Comparison of ENCODE assay signal across 2 cellular contexts in the genomic region with DNA sequence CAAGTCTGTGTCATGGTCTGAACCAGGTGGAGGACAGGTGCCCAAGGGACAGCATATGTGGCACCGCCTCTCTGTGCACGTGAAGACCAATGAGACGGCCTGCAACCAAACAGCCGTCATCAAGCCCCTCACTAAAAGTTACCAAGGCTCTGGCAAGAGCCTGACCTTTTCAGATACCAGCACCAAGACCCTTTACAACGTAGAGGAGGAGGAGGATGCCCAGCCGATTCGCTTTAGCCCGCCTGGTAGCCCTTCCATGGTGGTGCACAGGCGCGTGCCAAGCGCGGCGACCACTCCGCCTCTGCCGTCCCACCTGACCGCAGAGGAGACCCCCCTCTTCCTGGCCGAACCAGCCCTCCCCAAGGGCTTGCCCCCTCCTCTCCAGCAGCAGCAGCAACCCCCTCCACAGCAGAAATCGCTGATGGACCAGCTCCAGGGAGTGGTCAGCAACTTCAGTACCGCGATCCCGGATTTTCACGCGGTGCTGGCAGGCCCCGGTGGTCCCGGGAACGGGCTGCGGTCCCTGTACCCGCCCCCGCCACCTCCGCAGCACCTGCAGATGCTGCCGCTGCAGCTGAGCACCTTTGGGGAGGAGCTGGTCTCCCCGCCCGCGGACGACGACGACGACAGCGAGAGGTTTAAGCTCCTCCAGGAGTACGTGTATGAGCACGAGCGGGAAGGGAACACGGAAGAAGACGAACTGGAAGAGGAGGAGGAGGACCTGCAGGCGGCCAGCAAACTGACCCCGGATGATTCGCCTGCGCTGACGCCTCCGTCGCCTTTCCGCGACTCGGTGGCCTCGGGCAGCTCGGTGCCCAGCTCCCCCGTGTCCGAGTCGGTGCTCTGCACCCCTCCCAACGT.
TF ChIP-seq lines count a peak whose summit lies in the region.

No MANE protein-coding gene starts in this region.

TF ChIP-seq in HEK293, 187 proteins besides CTCF, POLR2A, EP300 and RAD21 (continued from another document):
- TF ChIP-seq, protein P1, sequence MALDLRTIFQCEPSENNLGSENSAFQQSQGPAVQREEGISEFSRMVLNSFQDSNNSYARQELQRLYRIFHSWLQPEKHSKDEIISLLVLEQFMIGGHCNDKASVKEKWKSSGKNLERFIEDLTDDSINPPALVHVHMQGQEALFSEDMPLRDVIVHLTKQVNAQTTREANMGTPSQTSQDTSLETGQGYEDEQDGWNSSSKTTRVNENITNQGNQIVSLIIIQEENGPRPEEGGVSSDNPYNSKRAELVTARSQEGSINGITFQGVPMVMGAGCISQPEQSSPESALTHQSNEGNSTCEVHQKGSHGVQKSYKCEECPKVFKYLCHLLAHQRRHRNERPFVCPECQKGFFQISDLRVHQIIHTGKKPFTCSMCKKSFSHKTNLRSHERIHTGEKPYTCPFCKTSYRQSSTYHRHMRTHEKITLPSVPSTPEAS (tag by site-specific recombination; IDR thresholded peaks at IDR 0.05) = no peak

TF ChIP-seq in H1, 55 proteins besides CTCF, POLR2A, EP300 and RAD21 (continued from another document):
- TF ChIP-seq, protein P2, sequence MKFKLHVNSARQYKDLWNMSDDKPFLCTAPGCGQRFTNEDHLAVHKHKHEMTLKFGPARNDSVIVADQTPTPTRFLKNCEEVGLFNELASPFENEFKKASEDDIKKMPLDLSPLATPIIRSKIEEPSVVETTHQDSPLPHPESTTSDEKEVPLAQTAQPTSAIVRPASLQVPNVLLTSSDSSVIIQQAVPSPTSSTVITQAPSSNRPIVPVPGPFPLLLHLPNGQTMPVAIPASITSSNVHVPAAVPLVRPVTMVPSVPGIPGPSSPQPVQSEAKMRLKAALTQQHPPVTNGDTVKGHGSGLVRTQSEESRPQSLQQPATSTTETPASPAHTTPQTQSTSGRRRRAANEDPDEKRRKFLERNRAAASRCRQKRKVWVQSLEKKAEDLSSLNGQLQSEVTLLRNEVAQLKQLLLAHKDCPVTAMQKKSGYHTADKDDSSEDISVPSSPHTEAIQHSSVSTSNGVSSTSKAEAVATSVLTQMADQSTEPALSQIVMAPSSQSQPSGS (IDR thresholded peaks at IDR 0.05; ENCODE audit: low read length) = no peak
- TF ChIP-seq TEAD4 (IDR thresholded peaks at IDR 0.05; ENCODE audit: low read depth, low read length) (no peak), CEBPB (IDR thresholded peaks at IDR 0.05; ENCODE audit: low read depth, low read length) (no peak), RFX5 (IDR thresholded peaks at IDR 0.05; ENCODE audit: borderline replicate concordance, low read depth, low read length) (no peak), TCF12 (IDR thresholded peaks at IDR 0.05; ENCODE audit: low read depth, low read length) (no peak), RBBP5 (IDR thresholded peaks at IDR 0.05; ENCODE audit: borderline replicate concordance, low read depth, low read length) (peak; percentile 57; the same call in 1 of the 2 replicates), SP4 (IDR thresholded peaks at IDR 0.05; ENCODE audit: low read length) (no peak), RNF2 (IDR thresholded peaks at IDR 0.05; ENCODE audit: borderline replicate concordance, low read depth, low read length, missing control alignments, poor library complexity, severe bottlenecking) (no peak), SP2 (IDR thresholded peaks at IDR 0.05; ENCODE audit: low read length) (no peak), PHF8 (conservative IDR thresholded peaks at IDR 0.05; ENCODE audit: low read depth, low read length) (no peak), SUZ12 (IDR thresholded peaks at IDR 0.05; ENCODE audit: low read length) (peak; percentile 52; the same call in 1 of the 2 replicates), BCL11A (IDR thresholded peaks at IDR 0.05; ENCODE audit: low read depth in 2 of 2, low read length in 2 of 2) (no peak), POU5F1 (IDR thresholded peaks at IDR 0.05; ENCODE audit: low read depth, low read length) (no peak), CBX8 (IDR thresholded peaks at IDR 0.05; ENCODE audit: borderline replicate concordance, low read depth, low read length) (no peak), SRF (IDR thresholded peaks at IDR 0.05; ENCODE audit: low read depth, low read length) (no peak), EGR1 (IDR thresholded peaks at IDR 0.05; ENCODE audit: borderline replicate concordance, low read depth, low read length) (peak; percentile 73; the same call in 1 of the 2 replicates), BRCA1 (IDR thresholded peaks at IDR 0.05; ENCODE audit: low read depth, low read length) (no peak), RXRA (IDR thresholded peaks at IDR 0.05; ENCODE audit: insufficient read depth, low read depth, low read length) (no peak), HDAC2 (IDR thresholded peaks at IDR 0.05; ENCODE audit: borderline replicate concordance in 1 of 2, low read depth in 2 of 2, low read length in 2 of 2) (no peak), YY1 (IDR thresholded peaks at IDR 0.05; ENCODE audit: low read depth, low read length) (no peak), SIN3A (conservative IDR thresholded peaks at IDR 0.05 in 1 of 2, IDR thresholded peaks at IDR 0.05 in 1 of 2; ENCODE audit: low read depth in 1 of 2, low read length in 2 of 2) (no peak)
- TF ChIP-seq, protein P3, sequence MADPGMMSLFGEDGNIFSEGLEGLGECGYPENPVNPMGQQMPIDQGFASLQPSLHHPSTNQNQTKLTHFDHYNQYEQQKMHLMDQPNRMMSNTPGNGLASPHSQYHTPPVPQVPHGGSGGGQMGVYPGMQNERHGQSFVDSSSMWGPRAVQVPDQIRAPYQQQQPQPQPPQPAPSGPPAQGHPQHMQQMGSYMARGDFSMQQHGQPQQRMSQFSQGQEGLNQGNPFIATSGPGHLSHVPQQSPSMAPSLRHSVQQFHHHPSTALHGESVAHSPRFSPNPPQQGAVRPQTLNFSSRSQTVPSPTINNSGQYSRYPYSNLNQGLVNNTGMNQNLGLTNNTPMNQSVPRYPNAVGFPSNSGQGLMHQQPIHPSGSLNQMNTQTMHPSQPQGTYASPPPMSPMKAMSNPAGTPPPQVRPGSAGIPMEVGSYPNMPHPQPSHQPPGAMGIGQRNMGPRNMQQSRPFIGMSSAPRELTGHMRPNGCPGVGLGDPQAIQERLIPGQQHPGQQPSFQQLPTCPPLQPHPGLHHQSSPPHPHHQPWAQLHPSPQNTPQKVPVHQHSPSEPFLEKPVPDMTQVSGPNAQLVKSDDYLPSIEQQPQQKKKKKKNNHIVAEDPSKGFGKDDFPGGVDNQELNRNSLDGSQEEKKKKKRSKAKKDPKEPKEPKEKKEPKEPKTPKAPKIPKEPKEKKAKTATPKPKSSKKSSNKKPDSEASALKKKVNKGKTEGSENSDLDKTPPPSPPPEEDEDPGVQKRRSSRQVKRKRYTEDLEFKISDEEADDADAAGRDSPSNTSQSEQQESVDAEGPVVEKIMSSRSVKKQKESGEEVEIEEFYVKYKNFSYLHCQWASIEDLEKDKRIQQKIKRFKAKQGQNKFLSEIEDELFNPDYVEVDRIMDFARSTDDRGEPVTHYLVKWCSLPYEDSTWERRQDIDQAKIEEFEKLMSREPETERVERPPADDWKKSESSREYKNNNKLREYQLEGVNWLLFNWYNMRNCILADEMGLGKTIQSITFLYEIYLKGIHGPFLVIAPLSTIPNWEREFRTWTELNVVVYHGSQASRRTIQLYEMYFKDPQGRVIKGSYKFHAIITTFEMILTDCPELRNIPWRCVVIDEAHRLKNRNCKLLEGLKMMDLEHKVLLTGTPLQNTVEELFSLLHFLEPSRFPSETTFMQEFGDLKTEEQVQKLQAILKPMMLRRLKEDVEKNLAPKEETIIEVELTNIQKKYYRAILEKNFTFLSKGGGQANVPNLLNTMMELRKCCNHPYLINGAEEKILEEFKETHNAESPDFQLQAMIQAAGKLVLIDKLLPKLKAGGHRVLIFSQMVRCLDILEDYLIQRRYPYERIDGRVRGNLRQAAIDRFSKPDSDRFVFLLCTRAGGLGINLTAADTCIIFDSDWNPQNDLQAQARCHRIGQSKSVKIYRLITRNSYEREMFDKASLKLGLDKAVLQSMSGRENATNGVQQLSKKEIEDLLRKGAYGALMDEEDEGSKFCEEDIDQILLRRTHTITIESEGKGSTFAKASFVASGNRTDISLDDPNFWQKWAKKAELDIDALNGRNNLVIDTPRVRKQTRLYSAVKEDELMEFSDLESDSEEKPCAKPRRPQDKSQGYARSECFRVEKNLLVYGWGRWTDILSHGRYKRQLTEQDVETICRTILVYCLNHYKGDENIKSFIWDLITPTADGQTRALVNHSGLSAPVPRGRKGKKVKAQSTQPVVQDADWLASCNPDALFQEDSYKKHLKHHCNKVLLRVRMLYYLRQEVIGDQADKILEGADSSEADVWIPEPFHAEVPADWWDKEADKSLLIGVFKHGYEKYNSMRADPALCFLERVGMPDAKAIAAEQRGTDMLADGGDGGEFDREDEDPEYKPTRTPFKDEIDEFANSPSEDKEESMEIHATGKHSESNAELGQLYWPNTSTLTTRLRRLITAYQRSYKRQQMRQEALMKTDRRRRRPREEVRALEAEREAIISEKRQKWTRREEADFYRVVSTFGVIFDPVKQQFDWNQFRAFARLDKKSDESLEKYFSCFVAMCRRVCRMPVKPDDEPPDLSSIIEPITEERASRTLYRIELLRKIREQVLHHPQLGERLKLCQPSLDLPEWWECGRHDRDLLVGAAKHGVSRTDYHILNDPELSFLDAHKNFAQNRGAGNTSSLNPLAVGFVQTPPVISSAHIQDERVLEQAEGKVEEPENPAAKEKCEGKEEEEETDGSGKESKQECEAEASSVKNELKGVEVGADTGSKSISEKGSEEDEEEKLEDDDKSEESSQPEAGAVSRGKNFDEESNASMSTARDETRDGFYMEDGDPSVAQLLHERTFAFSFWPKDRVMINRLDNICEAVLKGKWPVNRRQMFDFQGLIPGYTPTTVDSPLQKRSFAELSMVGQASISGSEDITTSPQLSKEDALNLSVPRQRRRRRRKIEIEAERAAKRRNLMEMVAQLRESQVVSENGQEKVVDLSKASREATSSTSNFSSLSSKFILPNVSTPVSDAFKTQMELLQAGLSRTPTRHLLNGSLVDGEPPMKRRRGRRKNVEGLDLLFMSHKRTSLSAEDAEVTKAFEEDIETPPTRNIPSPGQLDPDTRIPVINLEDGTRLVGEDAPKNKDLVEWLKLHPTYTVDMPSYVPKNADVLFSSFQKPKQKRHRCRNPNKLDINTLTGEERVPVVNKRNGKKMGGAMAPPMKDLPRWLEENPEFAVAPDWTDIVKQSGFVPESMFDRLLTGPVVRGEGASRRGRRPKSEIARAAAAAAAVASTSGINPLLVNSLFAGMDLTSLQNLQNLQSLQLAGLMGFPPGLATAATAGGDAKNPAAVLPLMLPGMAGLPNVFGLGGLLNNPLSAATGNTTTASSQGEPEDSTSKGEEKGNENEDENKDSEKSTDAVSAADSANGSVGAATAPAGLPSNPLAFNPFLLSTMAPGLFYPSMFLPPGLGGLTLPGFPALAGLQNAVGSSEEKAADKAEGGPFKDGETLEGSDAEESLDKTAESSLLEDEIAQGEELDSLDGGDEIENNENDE (IDR thresholded peaks at IDR 0.05; ENCODE audit: insufficient replicate concordance, low read length) = no peak
- TF ChIP-seq, protein P4, sequence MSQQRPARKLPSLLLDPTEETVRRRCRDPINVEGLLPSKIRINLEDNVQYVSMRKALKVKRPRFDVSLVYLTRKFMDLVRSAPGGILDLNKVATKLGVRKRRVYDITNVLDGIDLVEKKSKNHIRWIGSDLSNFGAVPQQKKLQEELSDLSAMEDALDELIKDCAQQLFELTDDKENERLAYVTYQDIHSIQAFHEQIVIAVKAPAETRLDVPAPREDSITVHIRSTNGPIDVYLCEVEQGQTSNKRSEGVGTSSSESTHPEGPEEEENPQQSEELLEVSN (IDR thresholded peaks at IDR 0.05) = peak; percentile 67; the same call in 1 of the 2 replicates
- TF ChIP-seq, protein P5, sequence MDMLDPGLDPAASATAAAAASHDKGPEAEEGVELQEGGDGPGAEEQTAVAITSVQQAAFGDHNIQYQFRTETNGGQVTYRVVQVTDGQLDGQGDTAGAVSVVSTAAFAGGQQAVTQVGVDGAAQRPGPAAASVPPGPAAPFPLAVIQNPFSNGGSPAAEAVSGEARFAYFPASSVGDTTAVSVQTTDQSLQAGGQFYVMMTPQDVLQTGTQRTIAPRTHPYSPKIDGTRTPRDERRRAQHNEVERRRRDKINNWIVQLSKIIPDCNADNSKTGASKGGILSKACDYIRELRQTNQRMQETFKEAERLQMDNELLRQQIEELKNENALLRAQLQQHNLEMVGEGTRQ (IDR thresholded peaks at IDR 0.05; ENCODE audit: low read length) = no peak
- TF ChIP-seq, protein P6, sequence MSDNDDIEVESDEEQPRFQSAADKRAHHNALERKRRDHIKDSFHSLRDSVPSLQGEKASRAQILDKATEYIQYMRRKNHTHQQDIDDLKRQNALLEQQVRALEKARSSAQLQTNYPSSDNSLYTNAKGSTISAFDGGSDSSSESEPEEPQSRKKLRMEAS (IDR thresholded peaks at IDR 0.05) = peak; percentile 10; the same call in 1 of the 2 replicates
TF ChIP-seq in H1: peak in this region for 6.
